Comparison of ENCODE assay signal across 23 cellular contexts in genomic region chr2:209602259-209602658, GRCh38.
"Had no signal": no experiment of that assay in that cellular context is flagged by ENCODE, and none has a peak within 500 bp of the region (broad histone marks: within the 10 kb centered on the region; RNA-seq: fewer than 3 reads in every experiment).

No MANE protein-coding gene starts in this region.

- H3K27me3 Mint-ChIP-seq: naive thymus-derived CD4-positive, alpha-beta T cell had no signal

- H3K4me3 ChIP-seq: coronary artery, dorsolateral prefrontal cortex, esophagus muscularis mucosa, gastroesophageal sphincter, heart right ventricle, left lung, lower lobe of right lung had no signal

- H3K4me3 Mint-ChIP-seq: naive thymus-derived CD4-positive, alpha-beta T cell had no signal

- DNase-seq: dermis blood vessel endothelial cell; dorsolateral prefrontal cortex; effector CD4-positive, alpha-beta T cell; effector memory CD4-positive, alpha-beta T cell; foreskin keratinocyte; head of caudate nucleus; heart right ventricle; hippocampal formation; left cardiac atrium; left lung; left ventricle myocardium superior; lower lobe of right lung; mesenchymal stem cell; midbrain; naive thymus-derived CD4-positive, alpha-beta T cell had no signal

- H3K36me3 ChIP-seq: esophagus muscularis mucosa, gastroesophageal sphincter, heart right ventricle, left lung, lower lobe of right lung had no signal

- H3K27ac Mint-ChIP-seq: naive thymus-derived CD4-positive, alpha-beta T cell had no signal

- H3K36me3 Mint-ChIP-seq: naive thymus-derived CD4-positive, alpha-beta T cell had no signal

- H3K9me3 ChIP-seq: esophagus muscularis mucosa, gastroesophageal sphincter, heart right ventricle, left lung, lower lobe of right lung had no signal

- H3K4me1 Mint-ChIP-seq: naive thymus-derived CD4-positive, alpha-beta T cell had no signal

- H3K27ac ChIP-seq: coronary artery, dorsolateral prefrontal cortex, esophagus muscularis mucosa, foreskin keratinocyte, gastroesophageal sphincter, heart right ventricle, left lung, lower lobe of right lung had no signal

- H3K27me3 ChIP-seq: dorsolateral prefrontal cortex, esophagus muscularis mucosa, foreskin keratinocyte, gastroesophageal sphincter, heart right ventricle, left lung had no signal

- H3K4me1 ChIP-seq: esophagus muscularis mucosa, foreskin keratinocyte, gastroesophageal sphincter, heart right ventricle, left lung, lower lobe of right lung had no signal

- FAIRE-seq: colon, endothelial cell of umbilical vein, frontal cortex, islet of Langerhans, keratinocyte had no signal

- ATAC-seq: foreskin keratinocyte; gastroesophageal sphincter; heart right ventricle; left cardiac atrium; left lung; left ventricle myocardium superior; lower lobe of right lung; naive thymus-derived CD4-positive, alpha-beta T cell had no signal
